In the genomic region with DNA sequence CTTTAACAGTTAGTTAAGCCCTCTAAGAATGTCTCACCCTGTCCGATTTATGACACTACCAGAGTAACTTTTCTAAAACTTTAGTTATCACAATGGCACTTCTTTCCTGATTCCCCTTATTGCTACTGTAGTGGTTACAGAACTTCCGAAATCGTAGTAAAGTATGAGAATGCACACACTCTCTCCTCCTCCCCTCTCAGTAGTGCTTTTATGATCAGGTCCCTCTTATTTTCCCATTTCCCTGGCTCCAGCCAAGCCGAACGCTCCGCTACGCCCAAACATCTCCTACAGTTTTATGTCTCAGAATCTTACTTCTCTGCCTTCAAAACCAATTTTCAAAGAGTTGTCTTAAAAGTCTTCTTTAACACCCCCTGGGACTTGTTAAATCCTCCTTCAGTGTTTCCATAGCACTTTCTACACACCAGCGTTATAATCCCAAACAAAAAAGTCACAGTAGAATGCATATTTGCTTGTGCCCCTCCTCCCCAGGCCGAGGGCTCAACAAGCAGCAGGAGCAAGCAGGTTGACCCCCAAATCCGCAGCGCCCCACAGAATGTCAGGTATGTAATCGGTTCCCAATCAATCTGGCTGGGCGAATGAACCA, we compare ENCODE assay signal across 8 cellular contexts. TPM values are rescaled to one million over a fixed set of nuclear protein-coding genes. Genes with fewer than 3 reads are reported as not detected.
DNase-seq lines count a peak whose midpoint lies in the region; ATAC-seq lines count a peak whose summit lies in the region.

No MANE protein-coding gene starts in this region.

- H3K9me3 ChIP-seq in BLaER1 treated with 17β-estradiol and CSF1 and Interleukin-3, amounts not matched to agents 10 nM and 100 nM (replicated peaks in 1 of 11), result no peaks in the 10 kb centered on the region
- H3K9me3 ChIP-seq in adipocyte (ENCODE audit: control insufficient read depth, low read length), result no peaks in the 10 kb centered on the region

- peak; percentile 26 for DNase-seq in adipocyte (ENCODE audit: low read depth)
- peak; percentile 3 for DNase-seq in iris pigment epithelial cell (ENCODE audit: low read depth)
- DNase-seq in substantia nigra (lab: John Stamatoyannopoulos, UW), result no peak
- no peak for DNase-seq in SK-N-DZ (ENCODE audit: low spot score)
- no peak for DNase-seq in effector CD8-positive, alpha-beta T cell (lab: John Stamatoyannopoulos, UW)

- H3K9ac ChIP-seq in BLaER1 treated with 17β-estradiol and CSF1 and Interleukin-3, amounts not matched to agents 10 nM and 100 nM, result peak overlapping the region; percentile 67 to 83 (median 79)
- peak overlapping the region; percentile 89 for H3K9ac ChIP-seq in adipocyte (ENCODE audit: low read length)

- peaks cover 10 to 23% (median 16%) of the 10 kb centered on the region in 10 experiments for H3K4me1 ChIP-seq in BLaER1 treated with 17β-estradiol and CSF1 and Interleukin-3, amounts not matched to agents 10 nM and 100 nM
- peaks cover 18% of the 10 kb centered on the region for H3K4me1 ChIP-seq in adipocyte (ENCODE audit: control insufficient read depth, insufficient read depth, low read length)

- H3K4me3 ChIP-seq in BLaER1 treated with 17β-estradiol and CSF1 and Interleukin-3, amounts not matched to agents 10 nM and 100 nM, result peak overlapping the region; percentile 68 to 94 (median 81)
- peak overlapping the region; percentile 97 for H3K4me3 ChIP-seq in adipocyte (ENCODE audit: low read length)

- H3K27ac ChIP-seq in BLaER1 treated with 17β-estradiol and CSF1 and Interleukin-3, amounts not matched to agents 10 nM and 100 nM, result peak overlapping the region; percentile 28 to 75 (median 69); a peak in 20 of 22 replicates
- H3K27ac ChIP-seq in substantia nigra (ENCODE audit: low read depth, low read length, poor library complexity, severe bottlenecking), result peak overlapping the region; percentile 65

- peaks cover 14 to 20% (median 15%) of the 10 kb centered on the region in 11 experiments for H3K36me3 ChIP-seq in BLaER1 treated with 17β-estradiol and CSF1 and Interleukin-3, amounts not matched to agents 10 nM and 100 nM
- peaks cover 6% of the 10 kb centered on the region for H3K36me3 ChIP-seq in adipocyte (ENCODE audit: control insufficient read depth, insufficient read depth, low read length, severe bottlenecking)

- peak overlapping the region; percentile 73 to 96 (median 88) for H3K4me2 ChIP-seq in BLaER1 treated with 17β-estradiol and CSF1 and Interleukin-3, amounts not matched to agents 10 nM and 100 nM

- H4K20me1 ChIP-seq in BLaER1 treated with 17β-estradiol and CSF1 and Interleukin-3, amounts not matched to agents 10 nM and 100 nM, result no peaks in the 10 kb centered on the region

- peak; percentile 10 for ATAC-seq in GM19397 (IDR thresholded peaks at IDR 0.05; ENCODE audit: unreplicated experiment)
- ATAC-seq in HG03558 (IDR thresholded peaks at IDR 0.05; ENCODE audit: extremely low read depth, unreplicated experiment), result peak; percentile 0

- H3K27me3 ChIP-seq in BLaER1 treated with 17β-estradiol and CSF1 and Interleukin-3, amounts not matched to agents 10 nM and 100 nM, result no peaks in the 10 kb centered on the region
- no peaks in the 10 kb centered on the region for H3K27me3 ChIP-seq in adipocyte (replicated peaks; ENCODE audit: control insufficient read depth, insufficient read depth, low read length)

RNA-seq across cellular contexts. Expression of a gene that starts 0.7 kb away (rescaled TPM):
- 72.8 and 86.7 TPM in 2 replicates for polyA plus RNA-seq in SK-N-DZ (2014; cell fraction: cytosol; rRNA removed)
- polyA plus RNA-seq in SK-N-DZ (2014; cell fraction: nucleus; rRNA removed), result 38.5 and 53.5 TPM in 2 replicates

Comparison
In these comparisons a context has a peak if more than half of its experiments do, and no peak if none do; other contexts are left out.
1. DNase-seq: peak in adipocyte (single experiment) and iris pigment epithelial cell (single experiment); none in substantia nigra (0 of 49), SK-N-DZ (single experiment) and effector CD8-positive, alpha-beta T cell (single experiment).